In genomic region chr16:31199430-31200041, GRCh38 we compare ENCODE assay signal across 19 cellular contexts. TPM values are rescaled to one million over a fixed set of nuclear protein-coding genes. Genes with fewer than 3 reads are reported as not detected.
DNase-seq lines count a peak whose midpoint lies in the region; ATAC-seq and TF ChIP-seq lines count a peak whose summit lies in the region.
"Had no signal": no experiment of that assay in that cellular context is flagged by ENCODE, and none has a peak within 500 bp of the region (broad histone marks: within the 10 kb centered on the region; RNA-seq: fewer than 3 reads in every experiment).

No MANE protein-coding gene starts in this region.

- H3K9me3 Mint-ChIP-seq in T-helper 1 cell treated with Interleukin-12 subunit alpha and Interleukin-12 subunit beta and Interleukin-4 antibody, amounts not matched to agents 30 μg/mL and 1 μg/mL, for 36 hours = no peaks in the 10 kb centered on the region
- H3K9me3 Mint-ChIP-seq in H9 = no peaks in the 10 kb centered on the region; a peak in 1 of 5 replicates
- H3K9me3 Mint-ChIP-seq in activated naive CD8-positive, alpha-beta T cell treated with anti-CD3 and anti-CD28 coated beads for 36 hours = no peaks in the 10 kb centered on the region
- no peaks in the 10 kb centered on the region for H3K9me3 Mint-ChIP-seq in natural killer cell treated with Interleukin-12 subunit alpha and Interleukin-12 subunit beta and Interleukin-15 and Interleukin-18, amount 100 ng/mL, for 72 hours

- no peak overlapping the region for H4K5ac ChIP-seq in H9 (ENCODE audit: insufficient read length, low read depth, low read length)

- H3K4me2 ChIP-seq in H9 (ENCODE audit: insufficient read depth, insufficient read length, low read length) = no peak overlapping the region

- H3T11ph ChIP-seq in H9 (ENCODE audit: low read length) = no peak overlapping the region

- H2BK12ac ChIP-seq in H9 (ENCODE audit: insufficient read length, low read depth, low read length) = no peak overlapping the region

- peak overlapping the region; percentile 24 for H3K27ac Mint-ChIP-seq in T-helper 1 cell treated with Interleukin-12 subunit alpha and Interleukin-12 subunit beta and Interleukin-4 antibody, amounts not matched to agents 30 μg/mL and 1 μg/mL, for 36 hours
- H3K27ac Mint-ChIP-seq in H9 = peak overlapping the region in 2 of 3 experiments; percentile 60 to 73; a peak in 5 of 7 replicates
- peak overlapping the region; percentile 17 for H3K27ac Mint-ChIP-seq in activated naive CD8-positive, alpha-beta T cell treated with anti-CD3 and anti-CD28 coated beads for 36 hours
- H3K27ac Mint-ChIP-seq in natural killer cell treated with Interleukin-12 subunit alpha and Interleukin-12 subunit beta and Interleukin-15 and Interleukin-18, amount 100 ng/mL, for 72 hours = peak overlapping the region; percentile 36 to 48

- H3K56ac ChIP-seq in H9 (ENCODE audit: insufficient read length, low read depth, low read length) = no peak overlapping the region

- no peak overlapping the region for H3K14ac ChIP-seq in H9 (ENCODE audit: insufficient read depth, low read length)

- no peak for TF ChIP-seq CTCF in H9 (conservative IDR thresholded peaks at IDR 0.05)

- no peak for ATAC-seq in natural killer cell treated with Interleukin-12 subunit alpha and Interleukin-12 subunit beta and Interleukin-15 and Interleukin-18, amount 100 ng/mL, for 72 hours
- ATAC-seq in GM19351 (IDR thresholded peaks at IDR 0.05; ENCODE audit: unreplicated experiment) = no peak
- ATAC-seq: left cardiac atrium, mucosa of descending colon had no signal

- no peak overlapping the region for H3K4ac ChIP-seq in H9 (ENCODE audit: low read depth, low read length)

- no peak overlapping the region for H2AK5ac ChIP-seq in H9 (ENCODE audit: insufficient read length, low read length)

- H3K27me3 ChIP-seq in H9 (ENCODE audit: insufficient read depth, low read length) = no peaks in the 10 kb centered on the region

- no peaks in the 10 kb centered on the region; the same call in 1 of the 2 replicates for H3K4me1 ChIP-seq in H9 (ENCODE audit: insufficient read depth, low read length)

- H3K4me3 Mint-ChIP-seq in T-helper 1 cell treated with Interleukin-12 subunit alpha and Interleukin-12 subunit beta and Interleukin-4 antibody, amounts not matched to agents 30 μg/mL and 1 μg/mL, for 36 hours = peak overlapping the region; percentile 28
- H3K4me3 Mint-ChIP-seq in H9 = no peak overlapping the region; a peak in 1 of 5 replicates
- H3K4me3 Mint-ChIP-seq in activated naive CD8-positive, alpha-beta T cell treated with anti-CD3 and anti-CD28 coated beads for 36 hours = no peak overlapping the region
- peak overlapping the region; percentile 11 for H3K4me3 Mint-ChIP-seq in natural killer cell treated with Interleukin-12 subunit alpha and Interleukin-12 subunit beta and Interleukin-15 and Interleukin-18, amount 100 ng/mL, for 72 hours

- H3K23me2 ChIP-seq in H9 (ENCODE audit: insufficient read length, low read depth, low read length, poor library complexity, severe bottlenecking) = peaks cover 15% of the 10 kb centered on the region

- H2BK15ac ChIP-seq in H9 (ENCODE audit: low read depth, low read length) = no peak overlapping the region

- H3K79me1 ChIP-seq in H9 (ENCODE audit: insufficient read depth, low read depth, low read length, poor library complexity, severe bottlenecking) = no peaks in the 10 kb centered on the region

- no CpG with 5 or more reads among the region's 5 CpGs for WGBS in H9 (ENCODE audit: extremely low coverage, insufficient read length, low lambda C conversion rate)

- no peak overlapping the region for H3K23ac ChIP-seq in H9 (ENCODE audit: insufficient read length, low read depth, low read length)

- no peak overlapping the region for H4K91ac ChIP-seq in H9 (ENCODE audit: insufficient read length, low read depth, low read length)

- H2BK20ac ChIP-seq in H9 (ENCODE audit: low read depth, low read length, poor library complexity, severe bottlenecking) = no peak overlapping the region

- DNase-seq in T-helper 1 cell (no peak), H9 (no peak), amygdala (lab: John Stamatoyannopoulos, UW) (no peak), anterior cingulate cortex (lab: John Stamatoyannopoulos, UW) (no peak)
- no peak for DNase-seq in activated naive CD8-positive, alpha-beta T cell treated with anti-CD3 and anti-CD28 coated beads for 36 hours
- no peak for DNase-seq in natural killer cell treated with Interleukin-12 subunit alpha and Interleukin-12 subunit beta and Interleukin-15 and Interleukin-18, amount 100 ng/mL, for 72 hours (ENCODE audit: low spot score)
- DNase-seq: left cardiac atrium, mucosa of descending colon, NCI-H1930, NCI-H524 had no signal

- H3K4me1 Mint-ChIP-seq in T-helper 1 cell treated with Interleukin-12 subunit alpha and Interleukin-12 subunit beta and Interleukin-4 antibody, amounts not matched to agents 30 μg/mL and 1 μg/mL, for 36 hours (ENCODE audit: low read depth) = peaks cover 49% of the 10 kb centered on the region
- H3K4me1 Mint-ChIP-seq in H9 = peaks cover 16 to 19% of the 10 kb centered on the region in 2 experiments
- H3K4me1 Mint-ChIP-seq in activated naive CD8-positive, alpha-beta T cell treated with anti-CD3 and anti-CD28 coated beads for 36 hours = peaks cover 51% of the 10 kb centered on the region
- peaks cover 48 to 56% of the 10 kb centered on the region in 2 donors for H3K4me1 Mint-ChIP-seq in natural killer cell treated with Interleukin-12 subunit alpha and Interleukin-12 subunit beta and Interleukin-15 and Interleukin-18, amount 100 ng/mL, for 72 hours (ENCODE audit: low read depth in 2 of 2)

- H3K36me3 Mint-ChIP-seq in T-helper 1 cell treated with Interleukin-12 subunit alpha and Interleukin-12 subunit beta and Interleukin-4 antibody, amounts not matched to agents 30 μg/mL and 1 μg/mL, for 36 hours (ENCODE audit: low read depth) = peaks cover 32% of the 10 kb centered on the region
- peaks cover 15 to 46% (median 28%) of the 10 kb centered on the region in 3 experiments for H3K36me3 Mint-ChIP-seq in H9 (ENCODE audit: insufficient read depth in 1 of 3, low read depth in 3 of 3)
- peaks cover 26% of the 10 kb centered on the region for H3K36me3 Mint-ChIP-seq in activated naive CD8-positive, alpha-beta T cell treated with anti-CD3 and anti-CD28 coated beads for 36 hours
- H3K36me3 Mint-ChIP-seq in natural killer cell treated with Interleukin-12 subunit alpha and Interleukin-12 subunit beta and Interleukin-15 and Interleukin-18, amount 100 ng/mL, for 72 hours = peaks cover 13% of the 10 kb centered on the region

- no peak overlapping the region for H3K9ac ChIP-seq in H9 (ENCODE audit: extremely low read depth, insufficient read length, low read length)

- no peak overlapping the region for H2AFZ ChIP-seq in H9 (ENCODE audit: low read length)

- H2BK120ac ChIP-seq in H9 (ENCODE audit: low read depth, low read length, poor library complexity, severe bottlenecking) = no peak overlapping the region

- H2BK5ac ChIP-seq in H9 (ENCODE audit: insufficient read length, low read length) = no peak overlapping the region

- no peak overlapping the region for H4K8ac ChIP-seq in H9 (replicated peaks; ENCODE audit: insufficient read length, low read depth, low read length)

- H3K9me3 ChIP-seq in H9 (ENCODE audit: control insufficient read depth, low read depth, low read length) = no peaks in the 10 kb centered on the region
- H3K9me3 ChIP-seq: mucosa of descending colon had no signal

- H3K27ac ChIP-seq in H9 (ENCODE audit: insufficient read length, low read depth, low read length) = no peak overlapping the region
- H3K27ac ChIP-seq: 22Rv1, VCaP had no signal

- no peaks in the 10 kb centered on the region for H3K79me2 ChIP-seq in H9 (ENCODE audit: insufficient read depth, low read length)

- no peaks in the 10 kb centered on the region for H4K20me1 ChIP-seq in H9 (ENCODE audit: control insufficient read depth, insufficient read depth, insufficient read length)

- H3K27me3 Mint-ChIP-seq in T-helper 1 cell treated with Interleukin-12 subunit alpha and Interleukin-12 subunit beta and Interleukin-4 antibody, amounts not matched to agents 30 μg/mL and 1 μg/mL, for 36 hours (ENCODE audit: low read depth) = no peaks in the 10 kb centered on the region
- H3K27me3 Mint-ChIP-seq in H9 (ENCODE audit: low read depth) = peaks cover 10% of the 10 kb centered on the region
- no peaks in the 10 kb centered on the region for H3K27me3 Mint-ChIP-seq in activated naive CD8-positive, alpha-beta T cell treated with anti-CD3 and anti-CD28 coated beads for 36 hours
- no peaks in the 10 kb centered on the region for H3K27me3 Mint-ChIP-seq in natural killer cell treated with Interleukin-12 subunit alpha and Interleukin-12 subunit beta and Interleukin-15 and Interleukin-18, amount 100 ng/mL, for 72 hours

- H3K18ac ChIP-seq in H9 (ENCODE audit: insufficient read length, low read depth, low read length) = no peak overlapping the region

RNA-seq across cellular contexts. Expression of gene PYCARD, which starts 3.0 kb away (rescaled TPM):
- 37.5 and 38.5 TPM in 2 replicates for total RNA-seq in H9 (2021)
- 1 to 10 TPM; 5.0 to 5.2 TPM for total RNA-seq in activated naive CD8-positive, alpha-beta T cell treated with anti-CD3 and anti-CD28 coated beads for 36 hours
- total RNA-seq in natural killer cell treated with Interleukin-12 subunit alpha and Interleukin-12 subunit beta and Interleukin-15 and Interleukin-18, amount 100 ng/mL, for 72 hours = 10 to 100 TPM; 23.1 to 29.8 TPM

RNA-seq across cellular contexts. Expression of gene TRIM72, which starts 14.4 kb away (rescaled TPM):
- total RNA-seq in H9 (2021) = 1.2 and 1.3 TPM in 2 replicates
- not detected for total RNA-seq in activated naive CD8-positive, alpha-beta T cell treated with anti-CD3 and anti-CD28 coated beads for 36 hours
- under 1 TPM in 1 of 2 donors, not detected in 1; 0.06 TPM for total RNA-seq in natural killer cell treated with Interleukin-12 subunit alpha and Interleukin-12 subunit beta and Interleukin-15 and Interleukin-18, amount 100 ng/mL, for 72 hours
- total RNA-seq: dermis microvascular lymphatic vessel endothelial cell, G401, M059J, pulmonary artery endothelial cell had no signal

RNA-seq across cellular contexts. Expression of gene PYDC1, which starts 17.4 kb away (rescaled TPM):
- 0.70 and 2.1 TPM in 2 replicates for total RNA-seq in H9 (2021)
- total RNA-seq in activated naive CD8-positive, alpha-beta T cell treated with anti-CD3 and anti-CD28 coated beads for 36 hours = not detected
- total RNA-seq in natural killer cell treated with Interleukin-12 subunit alpha and Interleukin-12 subunit beta and Interleukin-15 and Interleukin-18, amount 100 ng/mL, for 72 hours = not detected
- total RNA-seq: dermis microvascular lymphatic vessel endothelial cell, G401, HT1080, left cardiac atrium, M059J, mucosa of descending colon, pulmonary artery endothelial cell had no signal

RNA-seq across cellular contexts. Expression of gene FUS, which starts 19.6 kb away (rescaled TPM):
- 953 and 1,034 TPM in 2 replicates for total RNA-seq in H9 (2021)
- total RNA-seq in activated naive CD8-positive, alpha-beta T cell treated with anti-CD3 and anti-CD28 coated beads for 36 hours = 100 to 1,000 TPM; 817 to 858 TPM
- 100 to 1,000 TPM; 625 to 840 TPM for total RNA-seq in natural killer cell treated with Interleukin-12 subunit alpha and Interleukin-12 subunit beta and Interleukin-15 and Interleukin-18, amount 100 ng/mL, for 72 hours

RNA-seq across cellular contexts. Expression of gene PRSS36, which starts 49.7 kb away (rescaled TPM):
- 0.66 and 0.72 TPM in 2 replicates for total RNA-seq in H9 (2021)
- under 1 TPM in 1 of 2 experiments, not detected in 1; 0.74 TPM for total RNA-seq in activated naive CD8-positive, alpha-beta T cell treated with anti-CD3 and anti-CD28 coated beads for 36 hours
- 1 to 10 TPM in 1 of 2 donors, not detected in 1; 1.5 TPM for total RNA-seq in natural killer cell treated with Interleukin-12 subunit alpha and Interleukin-12 subunit beta and Interleukin-15 and Interleukin-18, amount 100 ng/mL, for 72 hours
- total RNA-seq: G401 had no signal

Comparison
In these comparisons a context has a peak if more than half of its experiments do, and no peak if none do; other contexts are left out.
1. H3K4me3 Mint-ChIP-seq: peak in T-helper 1 cell treated with Interleukin-12 subunit alpha and Interleukin-12 subunit beta and Interleukin-4 antibody, amounts not matched to agents 30 μg/mL and 1 μg/mL, for 36 hours (single experiment) and natural killer cell treated with Interleukin-12 subunit alpha and Interleukin-12 subunit beta and Interleukin-15 and Interleukin-18, amount 100 ng/mL, for 72 hours (single experiment); none in H9 (0 of 2) and activated naive CD8-positive, alpha-beta T cell treated with anti-CD3 and anti-CD28 coated beads for 36 hours (single experiment).
2. Peak in every context shown above with its lines, with median percentiles within 50 percentile points of each other: H3K27ac Mint-ChIP-seq.